Comparison of ENCODE assay signal across 14 cellular contexts in genomic region chr7:44678096-44678467, GRCh38.
DNase-seq lines count a peak whose midpoint lies in the region; ATAC-seq and TF ChIP-seq lines count a peak whose summit lies in the region.
"Had no signal": no experiment of that assay in that cellular context is flagged by ENCODE, and none has a peak within 500 bp of the region (broad histone marks: within the 10 kb centered on the region; RNA-seq: fewer than 3 reads in every experiment).

No MANE protein-coding gene starts in this region.

- no peak for TF ChIP-seq CTCF in left ventricle myocardium inferior (IDR thresholded peaks at IDR 0.05; ENCODE audit: borderline replicate concordance)
- no peak for TF ChIP-seq CTCF in gastrocnemius medialis (IDR thresholded peaks at IDR 0.05 in 4 of 5, conservative IDR thresholded peaks at IDR 0.05 in 1 of 5)
- no peak for TF ChIP-seq CTCF in natural killer cell (IDR thresholded peaks at IDR 0.05)

- no peaks in the 10 kb centered on the region for H3K27me3 Mint-ChIP-seq in natural killer cell (ENCODE audit: low read depth in 2 of 2)
- H3K27me3 Mint-ChIP-seq: activated CD4-positive, alpha-beta T cell treated with anti-CD3 and anti-CD28 coated beads, Interleukin-2, amount 10 ng/mL, durations not matched to agents 7 days and 5 days; CD8-positive, alpha-beta memory T cell had no signal

- H3K4me3 ChIP-seq in left ventricle myocardium inferior (no peak overlapping the region), gastrocnemius medialis (no peak overlapping the region)

- H3K36me3 Mint-ChIP-seq in natural killer cell = peaks cover 7% of the 10 kb centered on the region

- peaks cover 0 to 3% of the 10 kb centered on the region in 2 donors for H3K4me1 Mint-ChIP-seq in natural killer cell
- H3K4me1 Mint-ChIP-seq: activated CD4-positive, alpha-beta T cell treated with anti-CD3 and anti-CD28 coated beads, Interleukin-2, amount 10 ng/mL, durations not matched to agents 7 days and 5 days had no signal

- H3K27me3 ChIP-seq in left ventricle myocardium inferior (ENCODE audit: low read depth) (no peaks in the 10 kb centered on the region), gastrocnemius medialis (no peaks in the 10 kb centered on the region)

- H3K4me3 Mint-ChIP-seq in natural killer cell = no peak overlapping the region
- H3K4me3 Mint-ChIP-seq: activated CD4-positive, alpha-beta T cell treated with anti-CD3 and anti-CD28 coated beads, Interleukin-2, amount 10 ng/mL, durations not matched to agents 7 days and 5 days; CD8-positive, alpha-beta memory T cell had no signal

- no peaks in the 10 kb centered on the region for H3K9me3 Mint-ChIP-seq in natural killer cell
- H3K9me3 Mint-ChIP-seq: activated CD4-positive, alpha-beta T cell treated with anti-CD3 and anti-CD28 coated beads, Interleukin-2, amount 10 ng/mL, durations not matched to agents 7 days and 5 days; CD8-positive, alpha-beta memory T cell had no signal

- TF ChIP-seq POLR2A in gastrocnemius medialis (IDR thresholded peaks at IDR 0.05) = no peak

- H3K27ac Mint-ChIP-seq in natural killer cell = no peak overlapping the region
- H3K27ac Mint-ChIP-seq: activated CD4-positive, alpha-beta T cell treated with anti-CD3 and anti-CD28 coated beads, Interleukin-2, amount 10 ng/mL, durations not matched to agents 7 days and 5 days had no signal

- H3K36me3 ChIP-seq in left ventricle myocardium inferior (peaks cover 94% of the 10 kb centered on the region), gastrocnemius medialis (peaks cover 0 to 57% of the 10 kb centered on the region in 2 donors)

- ATAC-seq in gastrocnemius medialis = no peak
- ATAC-seq in natural killer cell = no peak
- ATAC-seq in HG03045 (IDR thresholded peaks at IDR 0.05; ENCODE audit: unreplicated experiment) = no peak
- no peak for ATAC-seq in HG03378 (IDR thresholded peaks at IDR 0.05; ENCODE audit: unreplicated experiment)
- ATAC-seq: stimulated activated naive CD8-positive, alpha-beta T cell treated with anti-CD3 and anti-CD28 coated beads, Interleukin-15, Interleukin-2, amounts not matched to agents 100 U/mL and 50 U/mL, for 24 hours had no signal

- H3K4me1 ChIP-seq in left ventricle myocardium inferior (peaks cover 49% of the 10 kb centered on the region), gastrocnemius medialis (peaks cover 22 to 45% of the 10 kb centered on the region in 2 donors)

- H3K9me3 ChIP-seq in left ventricle myocardium inferior (replicated peaks) = no peaks in the 10 kb centered on the region
- H3K9me3 ChIP-seq in gastrocnemius medialis = no peaks in the 10 kb centered on the region

- intact Hi-C loops in left ventricle myocardium inferior (cut with micrococcal nuclease) (no loop called here), gastrocnemius medialis (cut with DNase I; ENCODE audit: low total_unique reads) (no loop called here), natural killer cell (cut with micrococcal nuclease) (no loop called here)

- DNase-seq in GM03348 (ENCODE audit: low spot score) = peak; percentile 55
- peak; percentile 40 for DNase-seq in amniotic epithelial cell (ENCODE audit: low read depth)
- DNase-seq in left ventricle myocardium inferior = no peak
- peak in 1 of 2 donors; percentile 14 for DNase-seq in gastrocnemius medialis
- DNase-seq in natural killer cell = no peak
- DNase-seq in G401 (ENCODE audit: low spot score) = no peak
- DNase-seq: activated CD4-positive, alpha-beta T cell treated with anti-CD3 and anti-CD28 coated beads, Interleukin-2, amount 10 ng/mL, durations not matched to agents 7 days and 5 days; CD8-positive, alpha-beta memory T cell; NCI-H1105; NCI-H446; retina; stimulated activated naive CD8-positive, alpha-beta T cell treated with anti-CD3 and anti-CD28 coated beads, Interleukin-15, Interleukin-2, amounts not matched to agents 100 U/mL and 50 U/mL, for 24 hours had no signal

- H3K27ac ChIP-seq in left ventricle myocardium inferior (replicated peaks) = peak overlapping the region; percentile 87
- H3K27ac ChIP-seq in gastrocnemius medialis = peak overlapping the region; percentile 75 to 85 (median 82)

- in situ Hi-C loops in gastrocnemius medialis (cut with MboI; ENCODE audit: low sequenced_read_pairs in 4 of 4) = no loop called here
- in situ Hi-C loops in G401 (cut with HindIII; ENCODE audit: low sequenced_read_pairs) = no loop called here

Comparison
In these comparisons a context has a peak if more than half of its experiments do, and no peak if none do; other contexts are left out.
1. DNase-seq: peak in GM03348 (single experiment) and amniotic epithelial cell (single experiment); none in left ventricle myocardium inferior (single experiment), natural killer cell (single experiment) and G401 (single experiment).